ENCODE assay signal across 20 cellular contexts in genomic region chr12:5910790-5911548, GRCh38. TPM values are rescaled to one million over a fixed set of nuclear protein-coding genes. Genes with fewer than 3 reads are reported as not detected.
DNase-seq lines count a peak whose midpoint lies in the region; ATAC-seq, FAIRE-seq and TF ChIP-seq lines count a peak whose summit lies in the region.
"Had no signal": no experiment of that assay in that cellular context is flagged by ENCODE, and none has a peak within 500 bp of the region (broad histone marks: within the 10 kb centered on the region; RNA-seq: fewer than 3 reads in every experiment).

No MANE protein-coding gene starts in this region.

- H3K9me3 ChIP-seq in endodermal cell (ENCODE audit: control insufficient read depth, low read length): no peaks in the 10 kb centered on the region
- H3K9me3 ChIP-seq in vagina: no peaks in the 10 kb centered on the region
- H3K9me3 ChIP-seq: BLaER1, HAP-1 had no signal

- H3K4me3 Mint-ChIP-seq in endodermal cell: no peak overlapping the region
- H3K4me3 Mint-ChIP-seq: CD14-positive monocyte; CD4-positive, alpha-beta memory T cell had no signal

- WGBS in endodermal cell (ENCODE audit: insufficient coverage in 1 of 2, insufficient read length in 1 of 2), 2 experiments: 93 to 96% methylated on average over 5 to 7 of the region's 7 CpGs

- no peaks in the 10 kb centered on the region for H3K4me1 ChIP-seq in endodermal cell (ENCODE audit: control insufficient read depth, insufficient read depth, low read length)
- no peaks in the 10 kb centered on the region for H3K4me1 ChIP-seq in vagina
- H3K4me1 ChIP-seq: BLaER1, HAP-1 had no signal

- H3K9ac ChIP-seq in endodermal cell (ENCODE audit: extremely low read depth, low read length, poor library complexity, severe bottlenecking): no peak overlapping the region
- H3K9ac ChIP-seq: BLaER1 had no signal

- peaks cover 9% of the 10 kb centered on the region for H3K4me1 Mint-ChIP-seq in endodermal cell
- H3K4me1 Mint-ChIP-seq: CD14-positive monocyte; CD4-positive, alpha-beta memory T cell had no signal

- TF ChIP-seq CTCF in endodermal cell (conservative IDR thresholded peaks at IDR 0.05) (no peak), vagina (IDR thresholded peaks at IDR 0.05) (no peak)

- peaks cover 16% of the 10 kb centered on the region for H3K36me3 Mint-ChIP-seq in endodermal cell (ENCODE audit: low read depth)
- H3K36me3 Mint-ChIP-seq: CD14-positive monocyte; CD4-positive, alpha-beta memory T cell had no signal

- ATAC-seq in GM18868 (IDR thresholded peaks at IDR 0.05; ENCODE audit: unreplicated experiment): no peak

- H3K27ac Mint-ChIP-seq in endodermal cell: no peak overlapping the region
- H3K27ac Mint-ChIP-seq: CD4-positive, alpha-beta memory T cell had no signal

- no peaks in the 10 kb centered on the region for H3K27me3 Mint-ChIP-seq in endodermal cell (ENCODE audit: insufficient read depth)

- TF ChIP-seq POLR2A in vagina (IDR thresholded peaks at IDR 0.05) (no peak), GM12891 (IDR thresholded peaks at IDR 0.05; ENCODE audit: low read depth, low read length) (no peak)

- no peaks in the 10 kb centered on the region for H3K27me3 ChIP-seq in endodermal cell (ENCODE audit: control insufficient read depth, insufficient read depth, low read length, poor library complexity, severe bottlenecking)
- H3K27me3 ChIP-seq in vagina: no peaks in the 10 kb centered on the region

- DNase-seq in NCI-H82 (lab: John Stamatoyannopoulos, UW) (peak; percentile 72), NCI-H82 treated with DMSO at 0.1 percent for 48 hours (lab: John Stamatoyannopoulos, UW; ENCODE audit: unreplicated experiment) (no peak), endodermal cell (peak; percentile 30), mesenteric fat pad (ENCODE audit: low spot score) (peak; percentile 60), vagina (ENCODE audit: extremely low spot score in 2 of 2) (peak; percentile 69 to 81), GM12891 (ENCODE audit: insufficient read length, low spot score) (no peak), NCI-H1930 (lab: John Stamatoyannopoulos, UW) (no peak)
- DNase-seq: 8988T; Calu3; CD4-positive, alpha-beta memory T cell; DMS79 treated with DMSO at 0.1 percent for 48 hours; GF-D8 had no signal

- intact Hi-C loops in vagina (cut with DNase I): no loop called here

- H3K9me3 Mint-ChIP-seq in endodermal cell: no peaks in the 10 kb centered on the region
- H3K9me3 Mint-ChIP-seq: CD4-positive, alpha-beta memory T cell had no signal

- no peaks in the 10 kb centered on the region for H3K36me3 ChIP-seq in endodermal cell (ENCODE audit: control insufficient read depth, insufficient read depth, low read length)
- no peaks in the 10 kb centered on the region for H3K36me3 ChIP-seq in vagina
- H3K36me3 ChIP-seq: BLaER1, HAP-1 had no signal

- H3K4me3 ChIP-seq in endodermal cell (ENCODE audit: low read length) (no peak overlapping the region), vagina (no peak overlapping the region)
- H3K4me3 ChIP-seq: BLaER1, HAP-1 had no signal

- no peak for FAIRE-seq in GM12891 (lab: Jason Lieb, UNC)
- FAIRE-seq: GM19239, H1 had no signal

- H3K27ac ChIP-seq in endodermal cell (ENCODE audit: low read depth, low read length) (no peak overlapping the region), vagina (no peak overlapping the region)
- H3K27ac ChIP-seq: BLaER1 had no signal

TF ChIP-seq in GM12891, 5 proteins besides CTCF, POLR2A, EP300 and RAD21:
- TF ChIP-seq POLR2AphosphoS5 (IDR thresholded peaks at IDR 0.05; ENCODE audit: low read depth, low read length) (no peak), PAX5 (IDR thresholded peaks at IDR 0.05; ENCODE audit: insufficient read depth, low read length, severe bottlenecking) (no peak), POU2F2 (IDR thresholded peaks at IDR 0.05; ENCODE audit: low read depth, low read length) (no peak), SPI1 (IDR thresholded peaks at IDR 0.05; ENCODE audit: low read depth, low read length) (no peak), TAF1 (IDR thresholded peaks at IDR 0.05; ENCODE audit: low read depth, low read length) (no peak)

RNA-seq across cellular contexts. Expression of gene ANO2, which starts 34.1 kb away (rescaled TPM):
- 10 to 100 TPM; 14.3 to 28.5 TPM for total RNA-seq in endodermal cell
- polyA plus RNA-seq in endodermal cell (2013, experiment 1 of 2): 4.3 TPM
- 5.0 TPM for polyA plus RNA-seq in endodermal cell (2013, experiment 2 of 2)
- total RNA-seq in mesenteric fat pad: 34.6 TPM
- 18.7 TPM for total RNA-seq in vagina
- polyA plus RNA-seq in GM12891 (2012; ENCODE audit: low read depth, missing spikeins): not detected
- total RNA-seq: A673; Calu3; CD4-positive, alpha-beta memory T cell; HT-29 had no signal
- polyA plus RNA-seq: CD14-positive monocyte; CD4-positive, alpha-beta memory T cell had no signal

Comparison
In these comparisons a context has a peak if more than half of its experiments do, and no peak if none do; other contexts are left out.
1. DNase-seq: peak in NCI-H82 (single experiment), endodermal cell (single experiment), mesenteric fat pad (single experiment) and vagina (2 of 2); none in NCI-H82 treated with DMSO at 0.1 percent for 48 hours (single experiment), GM12891 (single experiment) and NCI-H1930 (0 of 2).